23 cellular contexts compared by ENCODE assay signal in the genomic region with DNA sequence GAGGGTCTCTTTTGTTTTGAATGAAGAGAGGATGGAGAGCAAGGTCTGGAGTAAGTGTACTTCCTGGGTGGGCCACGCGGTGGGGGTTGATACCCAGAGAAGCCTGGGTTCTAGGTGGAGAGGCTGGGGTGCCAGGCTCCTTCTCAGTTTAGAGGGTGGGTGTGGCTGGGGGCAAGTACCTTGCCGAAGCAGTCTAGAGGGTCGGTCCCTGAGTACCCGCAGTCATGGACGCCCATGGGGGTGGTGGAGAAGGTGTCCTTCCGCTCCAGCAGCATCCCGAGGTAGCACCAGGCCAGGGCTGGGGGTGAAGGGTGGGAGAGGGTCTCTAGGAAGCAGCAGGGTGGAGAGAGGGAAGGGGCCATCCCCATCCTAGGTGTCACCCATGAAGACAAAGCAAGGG. TPM values are rescaled to one million over a fixed set of nuclear protein-coding genes. Genes with fewer than 3 reads are reported as not detected.
DNase-seq lines count a peak whose midpoint lies in the region; ATAC-seq, FAIRE-seq and TF ChIP-seq lines count a peak whose summit lies in the region.
"Had no signal": no experiment of that assay in that cellular context is flagged by ENCODE, and none has a peak within 500 bp of the region (broad histone marks: within the 10 kb centered on the region; RNA-seq: fewer than 3 reads in every experiment).

No MANE protein-coding gene starts in this region.

- H3K4me3 ChIP-seq in osteoblast (ENCODE audit: insufficient read depth, low read length) (no peak overlapping the region), small intestine (ENCODE audit: low read depth in 1 of 2, low read length in 2 of 2) (no peak overlapping the region)
- H3K4me3 ChIP-seq: BLaER1 treated with 17β-estradiol and CSF1 and Interleukin-3, amounts not matched to agents 10 nM and 100 nM; GM12878; HAP-1 had no signal

- H3K4me1 ChIP-seq in osteoblast (ENCODE audit: insufficient read depth, low read length): no peaks in the 10 kb centered on the region
- H3K4me1 ChIP-seq in small intestine (ENCODE audit: control insufficient read depth in 2 of 2, insufficient read depth in 1 of 2, low read depth in 1 of 2, low read length in 1 of 2): no peaks in the 10 kb centered on the region
- H3K4me1 ChIP-seq: HAP-1 had no signal

- no peaks in the 10 kb centered on the region for H3K27me3 Mint-ChIP-seq in activated naive CD4-positive, alpha-beta T cell treated with anti-CD3 and anti-CD28 coated beads, Interleukin-2, amount 50 U/mL, for 24 hours
- no peaks in the 10 kb centered on the region for H3K27me3 Mint-ChIP-seq in activated naive CD4-positive, alpha-beta T cell treated with anti-CD3 and anti-CD28 coated beads for 36 hours (ENCODE audit: low read depth)
- no peaks in the 10 kb centered on the region for H3K27me3 Mint-ChIP-seq in effector memory CD8-positive, alpha-beta T cell
- H3K27me3 Mint-ChIP-seq: B cell; CD8-positive, alpha-beta memory T cell had no signal

- H3K4me1 Mint-ChIP-seq in activated naive CD4-positive, alpha-beta T cell treated with anti-CD3 and anti-CD28 coated beads, Interleukin-2, amount 50 U/mL, for 24 hours: no peaks in the 10 kb centered on the region
- no peaks in the 10 kb centered on the region for H3K4me1 Mint-ChIP-seq in activated naive CD4-positive, alpha-beta T cell treated with anti-CD3 and anti-CD28 coated beads for 36 hours (ENCODE audit: low read depth)
- peaks cover 18 to 22% of the 10 kb centered on the region in 2 donors for H3K4me1 Mint-ChIP-seq in effector memory CD8-positive, alpha-beta T cell (ENCODE audit: low read depth in 2 of 2)
- H3K4me1 Mint-ChIP-seq: B cell had no signal

- FAIRE-seq in small intestine (lab: Jason Lieb, UNC): no peak
- FAIRE-seq: GM12878, HepG2 had no signal

- H2AFZ ChIP-seq in osteoblast (ENCODE audit: low read length): no peak overlapping the region

- DNase-seq in activated naive CD4-positive, alpha-beta T cell treated with anti-CD3 and anti-CD28 coated beads for 36 hours: no peak
- no peak for DNase-seq in effector memory CD8-positive, alpha-beta T cell
- DNase-seq in osteoblast (ENCODE audit: insufficient read length, low spot score, missing footprints) (peak; percentile 68), occipital lobe (lab: John Stamatoyannopoulos, UW) (no peak), small intestine (no peak), AG08396 (ENCODE audit: low spot score) (no peak)
- DNase-seq: 8988T; CD8-positive, alpha-beta memory T cell; COR-L47; DMS 273 treated with DMSO at 0.1 percent for 48 hours; DMS53; DND-41; EL had no signal

- no peak overlapping the region for H3K27ac ChIP-seq in osteoblast (ENCODE audit: low read depth, low read length)
- H3K27ac ChIP-seq in small intestine (ENCODE audit: low read depth in 1 of 2, low read length in 1 of 2): no peak overlapping the region
- H3K27ac ChIP-seq: BLaER1 treated with 17β-estradiol and CSF1 and Interleukin-3, amounts not matched to agents 10 nM and 100 nM had no signal

- TF ChIP-seq CTCF in osteoblast (IDR thresholded peaks at IDR 0.05; ENCODE audit: extremely low read depth, low read depth, low read length): no peak

- no peak overlapping the region for H3K4me3 Mint-ChIP-seq in activated naive CD4-positive, alpha-beta T cell treated with anti-CD3 and anti-CD28 coated beads, Interleukin-2, amount 50 U/mL, for 24 hours
- no peak overlapping the region for H3K4me3 Mint-ChIP-seq in activated naive CD4-positive, alpha-beta T cell treated with anti-CD3 and anti-CD28 coated beads for 36 hours
- H3K4me3 Mint-ChIP-seq in effector memory CD8-positive, alpha-beta T cell: no peak overlapping the region
- H3K4me3 Mint-ChIP-seq: B cell; CD8-positive, alpha-beta memory T cell had no signal

- intact Hi-C loops in activated naive CD4-positive, alpha-beta T cell treated with anti-CD3 and anti-CD28 coated beads for 36 hours (cut with micrococcal nuclease): no loop called here

- H4K20me1 ChIP-seq in osteoblast (ENCODE audit: insufficient read depth, low read length): no peaks in the 10 kb centered on the region
- H4K20me1 ChIP-seq: BLaER1 treated with 17β-estradiol and CSF1 and Interleukin-3, amounts not matched to agents 10 nM and 100 nM had no signal

- no peak for ATAC-seq in effector memory CD8-positive, alpha-beta T cell (replicated peaks)
- ATAC-seq: GM12878, HepG2 had no signal

- CTCF ChIA-PET in activated naive CD4-positive, alpha-beta T cell treated with anti-CD3 and anti-CD28 coated beads for 36 hours (lab: Charles Lee): no interaction called here

- H3K36me3 ChIP-seq in osteoblast (ENCODE audit: insufficient read depth, low read length) (no peaks in the 10 kb centered on the region), small intestine (ENCODE audit: control insufficient read depth in 2 of 2, insufficient read depth in 2 of 2, low read length in 2 of 2) (peaks cover 3 to 18% of the 10 kb centered on the region in 2 donors)
- H3K36me3 ChIP-seq: BLaER1 treated with 17β-estradiol and CSF1 and Interleukin-3, amounts not matched to agents 10 nM and 100 nM; HAP-1 had no signal

- H3K27me3 ChIP-seq in osteoblast (ENCODE audit: insufficient read depth, low read length): peaks cover 22% of the 10 kb centered on the region
- no peaks in the 10 kb centered on the region for H3K27me3 ChIP-seq in small intestine (ENCODE audit: control insufficient read depth in 2 of 2, insufficient read depth in 2 of 2, low read length in 2 of 2)
- H3K27me3 ChIP-seq: BLaER1 treated with 17β-estradiol and CSF1 and Interleukin-3, amounts not matched to agents 10 nM and 100 nM had no signal

- peaks cover 11% of the 10 kb centered on the region for H3K36me3 Mint-ChIP-seq in activated naive CD4-positive, alpha-beta T cell treated with anti-CD3 and anti-CD28 coated beads, Interleukin-2, amount 50 U/mL, for 24 hours
- peaks cover 5% of the 10 kb centered on the region for H3K36me3 Mint-ChIP-seq in activated naive CD4-positive, alpha-beta T cell treated with anti-CD3 and anti-CD28 coated beads for 36 hours (ENCODE audit: low read depth)
- H3K36me3 Mint-ChIP-seq in effector memory CD8-positive, alpha-beta T cell (ENCODE audit: insufficient read depth): peaks cover 25% of the 10 kb centered on the region

- no peaks in the 10 kb centered on the region for H3K79me2 ChIP-seq in osteoblast (ENCODE audit: insufficient read depth, low read length)

- H3K4me2 ChIP-seq in osteoblast (ENCODE audit: insufficient read depth, low read length): no peak overlapping the region
- H3K4me2 ChIP-seq: BLaER1 treated with 17β-estradiol and CSF1 and Interleukin-3, amounts not matched to agents 10 nM and 100 nM had no signal

- H3K9me3 ChIP-seq in osteoblast (ENCODE audit: low read depth, low read length) (peaks cover under 1% of the 10 kb centered on the region), small intestine (ENCODE audit: control insufficient read depth, low read depth) (no peaks in the 10 kb centered on the region)
- H3K9me3 ChIP-seq: BLaER1 treated with 17β-estradiol and CSF1 and Interleukin-3, amounts not matched to agents 10 nM and 100 nM had no signal

- peak overlapping the region; percentile 12 for H3K27ac Mint-ChIP-seq in activated naive CD4-positive, alpha-beta T cell treated with anti-CD3 and anti-CD28 coated beads, Interleukin-2, amount 50 U/mL, for 24 hours
- H3K27ac Mint-ChIP-seq in activated naive CD4-positive, alpha-beta T cell treated with anti-CD3 and anti-CD28 coated beads for 36 hours: no peak overlapping the region
- peak overlapping the region; percentile 21 to 63 for H3K27ac Mint-ChIP-seq in effector memory CD8-positive, alpha-beta T cell
- H3K27ac Mint-ChIP-seq: B cell had no signal

- H3K9me3 Mint-ChIP-seq in activated naive CD4-positive, alpha-beta T cell treated with anti-CD3 and anti-CD28 coated beads, Interleukin-2, amount 50 U/mL, for 24 hours: no peaks in the 10 kb centered on the region
- H3K9me3 Mint-ChIP-seq in activated naive CD4-positive, alpha-beta T cell treated with anti-CD3 and anti-CD28 coated beads for 36 hours: no peaks in the 10 kb centered on the region
- no peaks in the 10 kb centered on the region for H3K9me3 Mint-ChIP-seq in effector memory CD8-positive, alpha-beta T cell

- 93 to 100% (median 99%) methylated on average over 8 of the region's 8 CpGs for whole genome bisulfite sequencing in small intestine, 3 donors

RNA-seq across cellular contexts. Expression of gene TTC22, which starts 14.3 kb away (rescaled TPM):
- 1 to 10 TPM; 6.9 to 8.6 TPM for total RNA-seq in activated naive CD4-positive, alpha-beta T cell treated with anti-CD3 and anti-CD28 coated beads for 36 hours
- total RNA-seq in osteoblast (not detected in 2 replicates), occipital lobe (0.16 TPM)
- polyA plus RNA-seq in small intestine: 10 to 100 TPM; 10.7 to 27.5 (median 20.0) TPM
- total RNA-seq: A673, G401, H4, HepG2 had no signal
- polyA plus RNA-seq: AG04450, HepG2 had no signal

RNA-seq across cellular contexts. Expression of gene PARS2, which starts 22.5 kb away (rescaled TPM):
- 1 to 10 TPM; 3.0 to 3.1 TPM for total RNA-seq in activated naive CD4-positive, alpha-beta T cell treated with anti-CD3 and anti-CD28 coated beads for 36 hours
- total RNA-seq in osteoblast (6.2 and 7.4 TPM in 2 replicates), occipital lobe (3.7 TPM)
- polyA plus RNA-seq in small intestine: 1 to 10 TPM; 2.5 to 4.8 (median 3.0) TPM
